In the genomic region with DNA sequence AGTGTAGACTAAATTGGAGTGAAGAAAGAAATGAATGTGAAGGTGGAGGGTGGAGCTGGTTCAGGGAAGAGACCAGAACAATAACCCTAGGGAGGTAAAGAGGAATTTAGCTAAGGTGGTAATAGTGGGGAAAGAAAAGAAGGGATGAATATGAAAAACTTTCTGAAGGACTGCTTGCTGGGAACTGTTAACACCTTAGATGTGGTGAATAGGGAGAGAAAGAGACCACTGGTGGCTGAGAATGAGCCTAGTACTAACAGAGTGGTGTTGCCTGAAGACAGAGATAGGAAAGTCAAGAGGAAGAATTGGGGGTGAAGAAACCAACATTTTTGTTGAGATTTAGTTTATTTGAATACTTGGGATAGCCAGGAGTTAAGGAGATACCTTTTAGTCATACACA, we compare ENCODE assay signal across 25 cellular contexts.
DNase-seq lines count a peak whose midpoint lies in the region; ATAC-seq and TF ChIP-seq lines count a peak whose summit lies in the region.
"Had no signal": no experiment of that assay in that cellular context is flagged by ENCODE, and none has a peak within 500 bp of the region (broad histone marks: within the 10 kb centered on the region; RNA-seq: fewer than 3 reads in every experiment).

No MANE protein-coding gene starts in this region.

- H3K4me3 Mint-ChIP-seq in WTC11, result peak overlapping the region; percentile 93
- no peak overlapping the region for H3K4me3 Mint-ChIP-seq in activated CD8-positive, alpha-beta T cell treated with anti-CD3 and anti-CD28 coated beads, Interleukin-2, amount 10 ng/mL, durations not matched to agents 7 days and 5 days
- H3K4me3 Mint-ChIP-seq: CD4-positive, alpha-beta memory T cell; IgD-negative memory B cell had no signal

- no peak overlapping the region for H2BK120ac ChIP-seq in mesendoderm (ENCODE audit: low read depth, low read length)

- no peaks in the 10 kb centered on the region for H3K9me3 Mint-ChIP-seq in WTC11
- H3K9me3 Mint-ChIP-seq in activated CD8-positive, alpha-beta T cell treated with anti-CD3 and anti-CD28 coated beads, Interleukin-2, amount 10 ng/mL, durations not matched to agents 7 days and 5 days (ENCODE audit: insufficient read depth), result no peaks in the 10 kb centered on the region

- no peak overlapping the region for H3K9ac ChIP-seq in mesendoderm (ENCODE audit: low read length)
- H3K9ac ChIP-seq: BLaER1 treated with 17β-estradiol and CSF1 and Interleukin-3, amounts not matched to agents 10 nM and 100 nM; KMS-11 had no signal

- peaks cover 62% of the 10 kb centered on the region for H3K36me3 Mint-ChIP-seq in WTC11
- no peaks in the 10 kb centered on the region for H3K36me3 Mint-ChIP-seq in activated CD8-positive, alpha-beta T cell treated with anti-CD3 and anti-CD28 coated beads, Interleukin-2, amount 10 ng/mL, durations not matched to agents 7 days and 5 days (ENCODE audit: low read depth)
- H3K36me3 Mint-ChIP-seq: CD4-positive, alpha-beta memory T cell; IgD-negative memory B cell had no signal

- H4K5ac ChIP-seq in mesendoderm (ENCODE audit: low read length), result no peak overlapping the region

- H3K27me3 Mint-ChIP-seq in WTC11 (ENCODE audit: low read depth), result no peaks in the 10 kb centered on the region
- H3K27me3 Mint-ChIP-seq in activated CD8-positive, alpha-beta T cell treated with anti-CD3 and anti-CD28 coated beads, Interleukin-2, amount 10 ng/mL, durations not matched to agents 7 days and 5 days (ENCODE audit: low read depth), result no peaks in the 10 kb centered on the region
- H3K27me3 Mint-ChIP-seq: CD4-positive, alpha-beta memory T cell had no signal

- H3K4me1 ChIP-seq in iPS DF 6.9 (ENCODE audit: control insufficient read depth, insufficient read depth, low read length) (peaks cover 3% of the 10 kb centered on the region; the same call in 1 of the 2 replicates), mesendoderm (ENCODE audit: control insufficient read depth, low read depth, low read length) (peaks cover 4% of the 10 kb centered on the region)
- H3K4me1 ChIP-seq: A549; BLaER1 treated with 17β-estradiol and CSF1 and Interleukin-3, amounts not matched to agents 10 nM and 100 nM had no signal

- DNase-seq in H7 (peak; percentile 2), WTC11 (ENCODE audit: low spot score) (no peak), iPS DF 6.9 (ENCODE audit: low read depth, low spot score) (peak; percentile 43), mesendoderm (peak; percentile 73)
- DNase-seq in activated CD8-positive, alpha-beta T cell treated with anti-CD3 and anti-CD28 coated beads, Interleukin-2, amount 10 ng/mL, durations not matched to agents 7 days and 5 days, result no peak
- DNase-seq: AML-193; CD4-positive, alpha-beta memory T cell; COR-L47; DMS79; EL; MM.1S; NCI-H2029; NCI-H446; NCI-H524 treated with DMSO at 0.1 percent for 48 hours; NCI-H774; PC-9; Right ventricle myocardium superior; RPMI8226 had no signal

- H3K4me3 ChIP-seq in H7 (ENCODE audit: insufficient read depth, low read depth, low read length) (no peak overlapping the region), iPS DF 6.9 (ENCODE audit: low read length) (no peak overlapping the region), mesendoderm (ENCODE audit: low read length) (no peak overlapping the region)
- H3K4me3 ChIP-seq: A549; BLaER1 treated with 17β-estradiol and CSF1 and Interleukin-3, amounts not matched to agents 10 nM and 100 nM; PC-9; SJSA1 had no signal

- no peak overlapping the region for H3K23ac ChIP-seq in mesendoderm (ENCODE audit: low read length)

- H3K36me3 ChIP-seq in H7 (replicated peaks; ENCODE audit: control insufficient read depth, insufficient read depth, low read length) (no peaks in the 10 kb centered on the region; the same call in 1 of the 2 replicates), iPS DF 6.9 (ENCODE audit: control insufficient read depth, insufficient read depth, low read length) (no peaks in the 10 kb centered on the region; the same call in 1 of the 2 replicates), mesendoderm (ENCODE audit: control insufficient read depth, insufficient read depth, low read length) (no peaks in the 10 kb centered on the region)
- H3K36me3 ChIP-seq: BLaER1 treated with 17β-estradiol and CSF1 and Interleukin-3, amounts not matched to agents 10 nM and 100 nM; SJSA1 had no signal

- H2BK15ac ChIP-seq in mesendoderm (replicated peaks; ENCODE audit: low read depth), result no peak overlapping the region

- H3K27me3 ChIP-seq in H7 (ENCODE audit: control insufficient read depth, insufficient read depth, low read length) (no peaks in the 10 kb centered on the region), iPS DF 6.9 (ENCODE audit: control insufficient read depth, insufficient read depth, low read length) (no peaks in the 10 kb centered on the region), mesendoderm (ENCODE audit: insufficient read depth, low read length, poor library complexity) (no peaks in the 10 kb centered on the region)
- H3K27me3 ChIP-seq: BLaER1 treated with 17β-estradiol and CSF1 and Interleukin-3, amounts not matched to agents 10 nM and 100 nM; SJSA1 had no signal

- H3K27ac ChIP-seq in iPS DF 6.9 (ENCODE audit: low read length), result peak overlapping the region; percentile 96
- H3K27ac ChIP-seq in mesendoderm (ENCODE audit: low read depth, low read length), result no peak overlapping the region
- H3K27ac ChIP-seq: A549; BLaER1 treated with 17β-estradiol and CSF1 and Interleukin-3, amounts not matched to agents 10 nM and 100 nM; KMS-11; PC-9; SJSA1 had no signal

- H3K56ac ChIP-seq in mesendoderm (ENCODE audit: low read length), result no peak overlapping the region

- no peak overlapping the region for H3K4ac ChIP-seq in mesendoderm (ENCODE audit: low read depth, low read length)

- POLR2A ChIA-PET in WTC11 (lab: Charles Lee), result interaction anchor here (1.4 to 1.8 kb wide), 3 partner anchors 10 to 80 kb away, joined by 4 to 7 read pairs (median 7); partner anchors contain the start of gene HS3ST5
- POLR2A ChIA-PET in activated CD8-positive, alpha-beta T cell treated with anti-CD3 and anti-CD28 coated beads, Interleukin-2, amount 10 ng/mL, durations not matched to agents 7 days and 5 days (lab: Charles Lee), result no interaction called here

- H3K79me2 ChIP-seq in mesendoderm (ENCODE audit: control insufficient read depth, insufficient read depth, low read length), result no peaks in the 10 kb centered on the region

- peak overlapping the region; percentile 98 for H3K18ac ChIP-seq in mesendoderm (ENCODE audit: low read length)

- CTCF ChIA-PET in WTC11 (lab: Charles Lee), result interaction anchor here (1.5 to 2.5 kb wide), 2 partner anchors 26 to 78 kb away, joined by 3 to 9 read pairs; no protein-coding TSS in a partner anchor
- CTCF ChIA-PET in activated CD8-positive, alpha-beta T cell treated with anti-CD3 and anti-CD28 coated beads, Interleukin-2, amount 10 ng/mL, durations not matched to agents 7 days and 5 days (lab: Charles Lee), result interaction anchor here (1.0 kb wide), 1 partner anchor 57 kb away, joined by 3 read pairs; no protein-coding TSS in a partner anchor

- H3K79me1 ChIP-seq in mesendoderm (ENCODE audit: low read length), result no peaks in the 10 kb centered on the region

- no peak overlapping the region for H2BK5ac ChIP-seq in mesendoderm (ENCODE audit: low read length)

- H3K4me2 ChIP-seq in mesendoderm (ENCODE audit: low read length), result peak overlapping the region; percentile 10
- H3K4me2 ChIP-seq: A549; BLaER1 treated with 17β-estradiol and CSF1 and Interleukin-3, amounts not matched to agents 10 nM and 100 nM; KMS-11; PC-9 had no signal

- H4K8ac ChIP-seq in mesendoderm (ENCODE audit: low read depth, low read length), result no peak overlapping the region

- H3K27ac Mint-ChIP-seq in WTC11, result peak overlapping the region; percentile 99
- H3K27ac Mint-ChIP-seq in activated CD8-positive, alpha-beta T cell treated with anti-CD3 and anti-CD28 coated beads, Interleukin-2, amount 10 ng/mL, durations not matched to agents 7 days and 5 days, result no peak overlapping the region
- H3K27ac Mint-ChIP-seq: CD4-positive, alpha-beta memory T cell; IgD-negative memory B cell had no signal

- ATAC-seq in WTC11 (peak; percentile 89), GM19395 (IDR thresholded peaks at IDR 0.05; ENCODE audit: unreplicated experiment) (no peak), GM21737 (IDR thresholded peaks at IDR 0.05; ENCODE audit: unreplicated experiment) (no peak)
- no peak for ATAC-seq in activated CD8-positive, alpha-beta T cell treated with anti-CD3 and anti-CD28 coated beads, Interleukin-2, amount 10 ng/mL, durations not matched to agents 7 days and 5 days
- ATAC-seq: A549 had no signal

- no peak overlapping the region for H2AK5ac ChIP-seq in mesendoderm (ENCODE audit: low read length)

- no peak for TF ChIP-seq CTCF in WTC11 (IDR thresholded peaks at IDR 0.05)

- no peaks in the 10 kb centered on the region for H3K9me3 ChIP-seq in iPS DF 6.9 (ENCODE audit: control insufficient read depth, insufficient read depth, low read length)
- H3K9me3 ChIP-seq: A549; BLaER1 treated with 17β-estradiol and CSF1 and Interleukin-3, amounts not matched to agents 10 nM and 100 nM; SJSA1 had no signal

- peaks cover 88% of the 10 kb centered on the region for H3K4me1 Mint-ChIP-seq in WTC11
- H3K4me1 Mint-ChIP-seq in activated CD8-positive, alpha-beta T cell treated with anti-CD3 and anti-CD28 coated beads, Interleukin-2, amount 10 ng/mL, durations not matched to agents 7 days and 5 days (ENCODE audit: low read depth), result no peaks in the 10 kb centered on the region
- H3K4me1 Mint-ChIP-seq: CD4-positive, alpha-beta memory T cell had no signal

TF ChIP-seq in WTC11, 78 proteins besides CTCF, POLR2A, EP300 and RAD21 (continues in another document):
- TF ChIP-seq ZNF423 (CRISPR knock-in tag; IDR thresholded peaks at IDR 0.05) (peak; percentile 51; the same call in 1 of the 2 replicates), FOXJ3 (CRISPR knock-in tag; IDR thresholded peaks at IDR 0.05; ENCODE audit: borderline replicate concordance) (no peak), SP1 (CRISPR knock-in tag; conservative IDR thresholded peaks at IDR 0.05) (peak; percentile 65), TEAD1 (CRISPR knock-in tag; IDR thresholded peaks at IDR 0.05) (peak; percentile 45; the same call in 1 of the 2 replicates)

Comparison
In these comparisons a context has a peak if more than half of its experiments do, and no peak if none do; other contexts are left out.
1. DNase-seq: peak in H7 (single experiment), iPS DF 6.9 (single experiment) and mesendoderm (single experiment); none in WTC11 (single experiment) and activated CD8-positive, alpha-beta T cell treated with anti-CD3 and anti-CD28 coated beads, Interleukin-2, amount 10 ng/mL, durations not matched to agents 7 days and 5 days (single experiment).